Comparison of ENCODE assay signal across 36 cellular contexts in genomic region chr6:29319931-29320330, GRCh38. TPM values are rescaled to one million over a fixed set of nuclear protein-coding genes. Genes with fewer than 3 reads are reported as not detected.
"Had no signal": no experiment of that assay in that cellular context is flagged by ENCODE, and none has a peak within 500 bp of the region (broad histone marks: within the 10 kb centered on the region; RNA-seq: fewer than 3 reads in every experiment).

No MANE protein-coding gene starts in this region.

- H3K4me3 ChIP-seq: ovary, psoas muscle, skin epidermis, smooth muscle cell, spleen, suprapubic skin, testis, tibial artery, transverse colon, upper lobe of right lung, uterus had no signal

- H3K4me1 ChIP-seq: parathyroid adenoma, psoas muscle, spleen, suprapubic skin, testis, tibial artery, transverse colon, upper lobe of right lung, uterus had no signal

- H3K36me3 ChIP-seq: neutrophil, ovary, spleen, suprapubic skin, tibial artery, transverse colon, upper lobe of right lung, uterus had no signal

- H3K9me3 ChIP-seq: neutrophil, ovary, psoas muscle, spleen, suprapubic skin, testis, tibial artery, transverse colon, upper lobe of right lung, uterus had no signal

- H3K27ac ChIP-seq: neutrophil, ovary, parathyroid adenoma, psoas muscle, skin epidermis, spleen, suprapubic skin, testis, tibial artery, transverse colon, upper lobe of right lung, uterus had no signal

- DNase-seq: naive thymus-derived CD8-positive, alpha-beta T cell; nephron progenitor cell; nucleus accumbens; ovary; posterior cingulate gyrus; psoas muscle; right cardiac atrium; spleen; stimulated activated CD4-positive, alpha-beta T cell treated with anti-CD3 and anti-CD28 coated beads, Interleukin-12 subunit alpha, Interleukin-12 subunit beta, amount 100 ng/mL, for 4 hours; stimulated activated CD4-positive, alpha-beta T cell treated with anti-CD3 and anti-CD28 coated beads, Interleukin-1b, Interleukin-23, amount 100 ng/mL, for 48 hours; stimulated activated CD4-positive, alpha-beta T cell treated with anti-CD3 and anti-CD28 coated beads, Interleukin-4, amount 100 ng/mL, for 1 hour; stimulated activated CD4-positive, alpha-beta T cell treated with anti-CD3 and anti-CD28 coated beads, Interleukin-4, amount 100 ng/mL, for 4 hours; stimulated activated CD8-positive, alpha-beta memory T cell treated with anti-CD3 and anti-CD28 coated beads, Interleukin-4, amount 100 ng/mL, for 48 hours; stimulated activated naive CD4-positive, alpha-beta T cell; stimulated activated naive CD8-positive, alpha-beta T cell treated with anti-CD3 and anti-CD28 coated beads, Interleukin-15, amount 100 ng/mL, for 72 hours; stimulated activated naive CD8-positive, alpha-beta T cell treated with anti-CD3 and anti-CD28 coated beads, Interleukin-15, Interleukin-2, amounts not matched to agents 100 U/mL and 50 U/mL, for 24 hours; substantia nigra; testis; tibial artery; transverse colon; upper lobe of right lung; uterus had no signal

- H3K27me3 ChIP-seq: neutrophil, ovary, suprapubic skin, testis, tibial artery, transverse colon, upper lobe of right lung, uterus had no signal

- H2AFZ ChIP-seq: parathyroid adenoma had no signal

- H3K9ac ChIP-seq: parathyroid adenoma had no signal

- H3K79me2 ChIP-seq: parathyroid adenoma had no signal

- ATAC-seq: naive thymus-derived CD8-positive, alpha-beta T cell; natural killer cell treated with Interleukin-12 subunit alpha and Interleukin-12 subunit beta and Interleukin-15 and Interleukin-18, amount 100 ng/mL, for 72 hours; psoas muscle; right cardiac atrium; sciatic nerve; stimulated activated memory B cell treated with anti-CD40 and anti-IgM and Interleukin-4, amounts not matched to agents 10 μg/mL and 1 μg/mL and 100 μg/mL, for 72 hours; stimulated activated naive CD8-positive, alpha-beta T cell treated with anti-CD3 and anti-CD28 coated beads, Interleukin-15, amount 100 ng/mL, for 72 hours; stimulated activated naive CD8-positive, alpha-beta T cell treated with anti-CD3 and anti-CD28 coated beads, Interleukin-15, Interleukin-2, amounts not matched to agents 100 U/mL and 50 U/mL, for 24 hours; upper lobe of right lung had no signal

- H3K4me2 ChIP-seq: smooth muscle cell had no signal

RNA-seq across cellular contexts. Expression of gene OR14J1, which starts 18.4 kb away (rescaled TPM):
- total RNA-seq: naive thymus-derived CD8-positive, alpha-beta T cell; natural killer cell treated with Interleukin-12 subunit alpha and Interleukin-12 subunit beta and Interleukin-15 and Interleukin-18, amount 100 ng/mL, for 72 hours; neural crest cell; omental fat pad; progenitor cell of endocrine pancreas; psoas muscle; right cardiac atrium; sciatic nerve; smooth muscle cell; spleen; suprapubic skin; transverse colon; upper lobe of right lung; urinary bladder; uterus had no signal
- polyA plus RNA-seq: naive thymus-derived CD8-positive, alpha-beta T cell; ovary; psoas muscle; right cardiac atrium; smooth muscle cell; spleen; urinary bladder had no signal

RNA-seq across cellular contexts. Expression of gene OR5V1, which starts 48.7 kb away (rescaled TPM):
- total RNA-seq: naive thymus-derived CD8-positive, alpha-beta T cell; natural killer cell treated with Interleukin-12 subunit alpha and Interleukin-12 subunit beta and Interleukin-15 and Interleukin-18, amount 100 ng/mL, for 72 hours; neural crest cell; omental fat pad; ovary; progenitor cell of endocrine pancreas; psoas muscle; renal cortical epithelial cell; right cardiac atrium; sciatic nerve; smooth muscle cell; spleen; suprapubic skin; transverse colon; upper lobe of right lung; urinary bladder; uterus had no signal
- polyA plus RNA-seq: naive thymus-derived CD8-positive, alpha-beta T cell; ovary; psoas muscle; right cardiac atrium; smooth muscle cell; spleen; thymus; urinary bladder had no signal

RNA-seq across cellular contexts. Expression of gene OR12D3, which starts 55.2 kb away (rescaled TPM):
- total RNA-seq: naive thymus-derived CD8-positive, alpha-beta T cell; natural killer cell treated with Interleukin-12 subunit alpha and Interleukin-12 subunit beta and Interleukin-15 and Interleukin-18, amount 100 ng/mL, for 72 hours; neural crest cell; omental fat pad; ovary; progenitor cell of endocrine pancreas; psoas muscle; renal cortical epithelial cell; right cardiac atrium; sciatic nerve; smooth muscle cell; spleen; suprapubic skin; transverse colon; upper lobe of right lung; urinary bladder; uterus had no signal
- polyA plus RNA-seq: naive thymus-derived CD8-positive, alpha-beta T cell; ovary; psoas muscle; right cardiac atrium; smooth muscle cell; spleen; thymus; urinary bladder had no signal
